ENCODE assay signal across 9 cellular contexts in genomic region chr2:42754021-42754775, GRCh38. TPM values are rescaled to one million over a fixed set of nuclear protein-coding genes. Genes with fewer than 3 reads are reported as not detected.
DNase-seq lines count a peak whose midpoint lies in the region; ATAC-seq and TF ChIP-seq lines count a peak whose summit lies in the region.
"Had no signal": no experiment of that assay in that cellular context is flagged by ENCODE, and none has a peak within 500 bp of the region (broad histone marks: within the 10 kb centered on the region; RNA-seq: fewer than 3 reads in every experiment).

No MANE protein-coding gene starts in this region.

- H3K27ac Mint-ChIP-seq in activated naive CD8-positive, alpha-beta T cell treated with anti-CD3 and anti-CD28 coated beads, Interleukin-2, amount 50 U/mL, for 24 hours, result no peak overlapping the region
- no peak overlapping the region for H3K27ac Mint-ChIP-seq in activated naive CD8-positive, alpha-beta T cell treated with anti-CD3 and anti-CD28 coated beads for 36 hours
- H3K27ac Mint-ChIP-seq: T-cell had no signal

- H3K36me3 Mint-ChIP-seq in activated naive CD8-positive, alpha-beta T cell treated with anti-CD3 and anti-CD28 coated beads, Interleukin-2, amount 50 U/mL, for 24 hours (ENCODE audit: low read depth), result peaks cover under 1% of the 10 kb centered on the region
- H3K36me3 Mint-ChIP-seq in activated naive CD8-positive, alpha-beta T cell treated with anti-CD3 and anti-CD28 coated beads for 36 hours, result peaks cover 3% of the 10 kb centered on the region

- no peak overlapping the region for H3K4me3 ChIP-seq in dorsolateral prefrontal cortex

- no peak overlapping the region for H3K4me3 Mint-ChIP-seq in activated naive CD8-positive, alpha-beta T cell treated with anti-CD3 and anti-CD28 coated beads, Interleukin-2, amount 50 U/mL, for 24 hours
- H3K4me3 Mint-ChIP-seq in activated naive CD8-positive, alpha-beta T cell treated with anti-CD3 and anti-CD28 coated beads for 36 hours, result no peak overlapping the region
- H3K4me3 Mint-ChIP-seq: T-cell had no signal

- no peaks in the 10 kb centered on the region for H3K27me3 Mint-ChIP-seq in activated naive CD8-positive, alpha-beta T cell treated with anti-CD3 and anti-CD28 coated beads, Interleukin-2, amount 50 U/mL, for 24 hours
- H3K27me3 Mint-ChIP-seq in activated naive CD8-positive, alpha-beta T cell treated with anti-CD3 and anti-CD28 coated beads for 36 hours, result no peaks in the 10 kb centered on the region
- H3K27me3 Mint-ChIP-seq: T-cell had no signal

- H3K4me1 Mint-ChIP-seq in activated naive CD8-positive, alpha-beta T cell treated with anti-CD3 and anti-CD28 coated beads, Interleukin-2, amount 50 U/mL, for 24 hours, result peaks cover 24% of the 10 kb centered on the region
- H3K4me1 Mint-ChIP-seq in activated naive CD8-positive, alpha-beta T cell treated with anti-CD3 and anti-CD28 coated beads for 36 hours, result peaks cover 4% of the 10 kb centered on the region

- H3K27me3 ChIP-seq in dorsolateral prefrontal cortex, result no peaks in the 10 kb centered on the region

- intact Hi-C loops in dorsolateral prefrontal cortex (cut with DNase I), result loop anchor here in 1 of 2 donors (5.0 kb wide), 1 partner anchor 53 kb away; no protein-coding TSS in a partner anchor

- no peak for DNase-seq in activated naive CD8-positive, alpha-beta T cell treated with anti-CD3 and anti-CD28 coated beads, Interleukin-2, amount 50 U/mL, for 24 hours
- DNase-seq in activated naive CD8-positive, alpha-beta T cell treated with anti-CD3 and anti-CD28 coated beads for 36 hours, result no peak
- DNase-seq in dorsolateral prefrontal cortex (peak in 8 of 10 donors; percentile 40 to 78 (median 64)), cortex of kidney (lab: John Stamatoyannopoulos, UW) (no peak)
- no peak for DNase-seq in stimulated activated naive CD8-positive, alpha-beta T cell treated with anti-CD3 and anti-CD28 coated beads, Interleukin-15, Interleukin-2, amounts not matched to agents 100 U/mL and 50 U/mL, for 24 hours
- no peak for DNase-seq in stimulated activated CD4-positive, alpha-beta T cell treated with anti-CD3 and anti-CD28 coated beads, Interleukin-4, amount 100 ng/mL, for 4 hours

- TF ChIP-seq CTCF in dorsolateral prefrontal cortex (IDR thresholded peaks at IDR 0.05 in 54 of 56, conservative IDR thresholded peaks at IDR 0.05 in 2 of 56; ENCODE audit: low read depth in 1 of 56, partially characterized antibody in 56 of 56), result no peak

- peak; percentile 18 for ATAC-seq in activated naive CD8-positive, alpha-beta T cell treated with anti-CD3 and anti-CD28 coated beads, Interleukin-2, amount 50 U/mL, for 24 hours
- ATAC-seq in HG03460 (IDR thresholded peaks at IDR 0.05; ENCODE audit: unreplicated experiment) (peak; percentile 68), HG03039 (IDR thresholded peaks at IDR 0.05; ENCODE audit: unreplicated experiment) (no peak)
- peak; percentile 25 for ATAC-seq in stimulated activated naive CD8-positive, alpha-beta T cell treated with anti-CD3 and anti-CD28 coated beads, Interleukin-15, Interleukin-2, amounts not matched to agents 100 U/mL and 50 U/mL, for 24 hours

- peak overlapping the region in 58 of 59 donors; percentile 7 to 97 (median 83) for H3K27ac ChIP-seq in dorsolateral prefrontal cortex

- no peaks in the 10 kb centered on the region for H3K9me3 Mint-ChIP-seq in activated naive CD8-positive, alpha-beta T cell treated with anti-CD3 and anti-CD28 coated beads, Interleukin-2, amount 50 U/mL, for 24 hours
- no peaks in the 10 kb centered on the region for H3K9me3 Mint-ChIP-seq in activated naive CD8-positive, alpha-beta T cell treated with anti-CD3 and anti-CD28 coated beads for 36 hours
- H3K9me3 Mint-ChIP-seq: T-cell had no signal

RNA-seq across cellular contexts. Expression of gene OXER1, which starts 9.7 kb away (rescaled TPM):
- under 1 TPM in 1 of 2 experiments, not detected in 1; 0.16 TPM for total RNA-seq in activated naive CD8-positive, alpha-beta T cell treated with anti-CD3 and anti-CD28 coated beads for 36 hours
- 1 to 10 TPM in 14 of 120 experiments, under 1 TPM in 81, not detected in 25; 0.21 to 1.7 (median 0.58) TPM for total RNA-seq in dorsolateral prefrontal cortex

RNA-seq across cellular contexts. Expression of gene HAAO, which starts 38.2 kb away (rescaled TPM):
- total RNA-seq in activated naive CD8-positive, alpha-beta T cell treated with anti-CD3 and anti-CD28 coated beads for 36 hours, result 1 to 10 TPM in 1 of 2 experiments, under 1 TPM in 1; 0.33 to 1.1 TPM
- total RNA-seq in dorsolateral prefrontal cortex, result 1 to 10 TPM in 116 of 120 experiments, under 1 TPM in 4; 0.65 to 6.9 (median 2.5) TPM

Comparison
In these comparisons a context has a peak if more than half of its experiments do, and no peak if none do; other contexts are left out.
1. DNase-seq: peak in dorsolateral prefrontal cortex (8 of 10); none in activated naive CD8-positive, alpha-beta T cell treated with anti-CD3 and anti-CD28 coated beads, Interleukin-2, amount 50 U/mL, for 24 hours (single experiment), activated naive CD8-positive, alpha-beta T cell treated with anti-CD3 and anti-CD28 coated beads for 36 hours (single experiment), stimulated activated naive CD8-positive, alpha-beta T cell treated with anti-CD3 and anti-CD28 coated beads, Interleukin-15, Interleukin-2, amounts not matched to agents 100 U/mL and 50 U/mL, for 24 hours (single experiment), stimulated activated CD4-positive, alpha-beta T cell treated with anti-CD3 and anti-CD28 coated beads, Interleukin-4, amount 100 ng/mL, for 4 hours (0 of 2) and cortex of kidney (single experiment).